ENCODE assay signal across 1 cellular context in genomic region chr5:78677777-78678668, GRCh38.
TF ChIP-seq lines count a peak whose summit lies in the region.

No MANE protein-coding gene starts in this region.

TF ChIP-seq in GM12878, 131 proteins besides CTCF, POLR2A, EP300 and RAD21 (continued from another document):
- TF ChIP-seq IRF4 (IDR thresholded peaks at IDR 0.05; ENCODE audit: low read depth, low read length) (no peak), ZNF274 (IDR thresholded peaks at IDR 0.05; ENCODE audit: insufficient read depth, insufficient read length) (no peak), TAF1 (IDR thresholded peaks at IDR 0.05; ENCODE audit: borderline replicate concordance, low read depth, low read length) (no peak), NFYA (IDR thresholded peaks at IDR 0.05; ENCODE audit: borderline replicate concordance, low read depth, low read length) (no peak), MAX (IDR thresholded peaks at IDR 0.05; ENCODE audit: low read depth, low read length) (no peak), PBX3 (IDR thresholded peaks at IDR 0.05; ENCODE audit: insufficient replicate concordance, low read depth, low read length) (no peak), SPI1 (IDR thresholded peaks at IDR 0.05; ENCODE audit: borderline replicate concordance, insufficient read depth, low read depth, low read length) (no peak), ZBTB33 (IDR thresholded peaks at IDR 0.05) (no peak)
